11 cellular contexts compared by ENCODE assay signal in genomic region chr4:7808752-7809151, GRCh38.
A peak's percentile ranks its signal among the peaks of the same experiment; 100 is the strongest.
DNase-seq lines count a peak whose midpoint lies in the region; ATAC-seq, FAIRE-seq and TF ChIP-seq lines count a peak whose summit lies in the region.
"Had no signal": no experiment of that assay in that cellular context is flagged by ENCODE, and none has a peak within 500 bp of the region (broad histone marks: within the 10 kb centered on the region; RNA-seq: fewer than 3 reads in every experiment).

No MANE protein-coding gene starts in this region.

- FAIRE-seq in K562 (lab: Jason Lieb, UNC) = no peak

- no peak for TF ChIP-seq EP300 in K562 (IDR thresholded peaks at IDR 0.05; ENCODE audit: low read length)

- BruUV-seq in K562 (replicated peaks; lab: Mats Ljungman, UMichigan) (no TSS peak), A673 (replicated peaks; lab: Mats Ljungman, UMichigan) (no TSS peak)

- no peaks in the 10 kb centered on the region for H3K9me3 ChIP-seq in right atrium auricular region
- H3K9me3 ChIP-seq in right cardiac atrium (ENCODE audit: control insufficient read depth, low read length) = no peaks in the 10 kb centered on the region
- H3K9me3 ChIP-seq in K562 (replicated peaks; ENCODE audit: control insufficient read depth, insufficient read depth, low read depth, low read length) = no peaks in the 10 kb centered on the region
- no peaks in the 10 kb centered on the region for H3K9me3 ChIP-seq in vagina
- no peaks in the 10 kb centered on the region for H3K9me3 ChIP-seq in A673 (ENCODE audit: low read depth, low read length, poor library complexity, severe bottlenecking)
- H3K9me3 ChIP-seq: BLaER1 treated with 17β-estradiol and CSF1 and Interleukin-3, amounts not matched to agents 10 nM and 100 nM had no signal

- H3K4me3 ChIP-seq in right atrium auricular region (no peak overlapping the region), right cardiac atrium (ENCODE audit: low read length) (no peak overlapping the region), K562 (no peak overlapping the region), vagina (no peak overlapping the region), A673 (ENCODE audit: low read depth, low read length, poor library complexity, severe bottlenecking) (no peak overlapping the region)
- H3K4me3 ChIP-seq: BLaER1 treated with 17β-estradiol and CSF1 and Interleukin-3, amounts not matched to agents 10 nM and 100 nM had no signal

- no peak for TF ChIP-seq CTCF in right atrium auricular region (IDR thresholded peaks at IDR 0.05)
- no peak for TF ChIP-seq CTCF in K562 (IDR thresholded peaks at IDR 0.05 in 2 of 3, conservative IDR thresholded peaks at IDR 0.05 in 1 of 3; ENCODE audit: insufficient read depth in 2 of 3, low read depth in 1 of 3, low read length in 3 of 3)
- no peak for TF ChIP-seq CTCF in foreskin keratinocyte (conservative IDR thresholded peaks at IDR 0.05)
- TF ChIP-seq CTCF in vagina (IDR thresholded peaks at IDR 0.05) = no peak
- no peak for TF ChIP-seq CTCF in A673 (conservative IDR thresholded peaks at IDR 0.05; ENCODE audit: low read depth, low read length)

- H3K27me3 ChIP-seq in right atrium auricular region (no peaks in the 10 kb centered on the region), right cardiac atrium (ENCODE audit: control insufficient read depth, insufficient read depth) (no peaks in the 10 kb centered on the region), K562 (ENCODE audit: control insufficient read depth in 2 of 2, insufficient read depth in 2 of 2, low read length in 2 of 2) (peaks cover 48 to 75% of the 10 kb centered on the region in 2 experiments), foreskin keratinocyte (no peaks in the 10 kb centered on the region), vagina (no peaks in the 10 kb centered on the region), A673 (replicated peaks; ENCODE audit: insufficient read depth, low read depth, low read length, poor library complexity) (no peaks in the 10 kb centered on the region)
- H3K27me3 ChIP-seq: BLaER1 treated with 17β-estradiol and CSF1 and Interleukin-3, amounts not matched to agents 10 nM and 100 nM had no signal

- no peak overlapping the region for H3K4me2 ChIP-seq in K562 (ENCODE audit: insufficient read depth, low read length)

- in situ Hi-C loops in K562 (cut with MboI) = no loop called here

- no peaks in the 10 kb centered on the region for H3K9me1 ChIP-seq in K562 (ENCODE audit: control insufficient read depth, insufficient read depth, low read length)

- no peak overlapping the region for H2AFZ ChIP-seq in K562 (ENCODE audit: low read depth, low read length)

- intact Hi-C loops in right cardiac atrium (cut with DNase I) = loop anchor here in 2 of 4 donors (5.0 to 10.0 kb wide), 3 partner anchors 34 to 126 kb away; partner anchors contain the start of gene AFAP1 (in 2 of the 2)
- intact Hi-C loops in K562 (cut with micrococcal nuclease) = loop anchor here (10.0 kb wide), 1 partner anchor 614 kb away; the partner anchor contains the start of gene SORCS2
- intact Hi-C loops in vagina (cut with DNase I) = loop anchor here (5.0 to 10.0 kb wide), 2 partner anchors 34 to 126 kb away; partner anchors contain the start of gene AFAP1
- intact Hi-C loops in A673 (cut with micrococcal nuclease; ENCODE audit: unreplicated experiment) = no loop called here

- no peak overlapping the region for H3K9ac ChIP-seq in K562 (ENCODE audit: insufficient read depth in 1 of 2, low read depth in 2 of 2, low read length in 2 of 2)
- H3K9ac ChIP-seq: BLaER1 treated with 17β-estradiol and CSF1 and Interleukin-3, amounts not matched to agents 10 nM and 100 nM had no signal

- TF ChIP-seq RAD21 in K562 (CRISPR knock-in tag; conservative IDR thresholded peaks at IDR 0.05 in 1 of 2, IDR thresholded peaks at IDR 0.05 in 1 of 2) = no peak

- CTCF ChIA-PET in K562 (lab: Yijun Ruan, JAX; ENCODE audit: low intra/inter-chr PET ratio) = no interaction called here
- CTCF ChIA-PET in A673 (lab: Charles Lee) = no interaction called here

- POLR2A ChIA-PET in K562 (lab: Yijun Ruan, JAX) (interaction anchor here (1.3 kb wide), 1 partner anchor 29 kb away, joined by 3 read pairs; no protein-coding TSS in a partner anchor), A673 (lab: Charles Lee; ENCODE audit: low non-redundant PET) (no interaction called here)

- TF ChIP-seq POLR2A in K562 (conservative IDR thresholded peaks at IDR 0.05) (no peak), vagina (IDR thresholded peaks at IDR 0.05) (no peak)

- H3K27ac ChIP-seq in right atrium auricular region = peak overlapping the region; percentile 74 to 76
- no peak overlapping the region for H3K27ac ChIP-seq in right cardiac atrium (ENCODE audit: low read length)
- H3K27ac ChIP-seq in K562 (ENCODE audit: extremely low read depth, low read depth, low read length) = no peak overlapping the region
- H3K27ac ChIP-seq in foreskin keratinocyte = no peak overlapping the region
- peak overlapping the region; percentile 78 for H3K27ac ChIP-seq in vagina
- H3K27ac ChIP-seq in A673 (ENCODE audit: low read depth, low read length, poor library complexity, severe bottlenecking) = no peak overlapping the region
- H3K27ac ChIP-seq: BLaER1 treated with 17β-estradiol and CSF1 and Interleukin-3, amounts not matched to agents 10 nM and 100 nM had no signal

- WGBS in right cardiac atrium = 75% methylated on average over 6 of the region's 6 CpGs
- WGBS in K562 (ENCODE audit: insufficient coverage, low coverage, missing lambda C conversion rate) = 12% methylated on average over 5 of the region's 6 CpGs

- DNase-seq in right atrium auricular region (ENCODE audit: low spot score) = peak; percentile 50
- no peak for DNase-seq in right cardiac atrium
- DNase-seq in K562 (ENCODE audit: extremely low read depth in 1 of 4, low spot score in 3 of 4) = no peak
- DNase-seq in foreskin keratinocyte = peak; percentile 56 to 78
- DNase-seq in vagina (ENCODE audit: extremely low spot score in 2 of 2) = no peak
- DNase-seq in activated effector memory CD4-positive, alpha-beta T cell treated with Interleukin-2 at 50 U/mL for 16 hours = no peak
- no peak for DNase-seq in NCI-H2029 treated with DMSO at 0.1 percent for 48 hours (lab: John Stamatoyannopoulos, UW)
- DNase-seq in A673 (ENCODE audit: low spot score) = no peak
- DNase-seq: immature natural killer cell; stimulated activated naive CD8-positive, alpha-beta T cell treated with anti-CD3 and anti-CD28 coated beads, Interleukin-15, Interleukin-2, amounts not matched to agents 100 U/mL and 50 U/mL, for 24 hours had no signal

- peaks cover 18% of the 10 kb centered on the region for H3K36me3 ChIP-seq in right atrium auricular region
- H3K36me3 ChIP-seq in K562 (ENCODE audit: control insufficient read depth, insufficient read depth, low read length) = no peaks in the 10 kb centered on the region
- H3K36me3 ChIP-seq in vagina = no peaks in the 10 kb centered on the region
- peaks cover 17% of the 10 kb centered on the region for H3K36me3 ChIP-seq in A673 (ENCODE audit: insufficient read depth, low read length, poor library complexity, severe bottlenecking)

- ATAC-seq in right cardiac atrium = no peak
- no peak for ATAC-seq in K562
- peak; percentile 74 for ATAC-seq in foreskin keratinocyte
- ATAC-seq: stimulated activated naive CD8-positive, alpha-beta T cell treated with anti-CD3 and anti-CD28 coated beads, Interleukin-15, Interleukin-2, amounts not matched to agents 100 U/mL and 50 U/mL, for 24 hours had no signal

- H3K79me2 ChIP-seq in K562 (ENCODE audit: control insufficient read depth, insufficient read depth, low read length) = no peaks in the 10 kb centered on the region

- peaks cover 0 to 78% of the 10 kb centered on the region in 2 donors for H3K4me1 ChIP-seq in right atrium auricular region
- H3K4me1 ChIP-seq in right cardiac atrium (ENCODE audit: control insufficient read depth, insufficient read depth, low read length) = peaks cover 26% of the 10 kb centered on the region
- no peaks in the 10 kb centered on the region; a peak in 2 of 5 replicates for H3K4me1 ChIP-seq in K562 (replicated peaks in 1 of 2; ENCODE audit: control insufficient read depth in 2 of 2, insufficient read depth in 2 of 2, low read length in 2 of 2)
- peaks cover 3% of the 10 kb centered on the region for H3K4me1 ChIP-seq in foreskin keratinocyte
- H3K4me1 ChIP-seq in vagina = peaks cover 25% of the 10 kb centered on the region
- H3K4me1 ChIP-seq in A673 (ENCODE audit: insufficient read depth, low read length, poor library complexity, severe bottlenecking) = peaks cover 34% of the 10 kb centered on the region

- peaks cover 4% of the 10 kb centered on the region; the same call in 1 of the 2 replicates for H4K20me1 ChIP-seq in K562 (replicated peaks; ENCODE audit: control insufficient read depth, insufficient read depth, low read length)
- H4K20me1 ChIP-seq: BLaER1 treated with 17β-estradiol and CSF1 and Interleukin-3, amounts not matched to agents 10 nM and 100 nM had no signal

TF ChIP-seq in K562, 482 proteins besides CTCF, POLR2A, EP300 and RAD21:
- TF ChIP-seq ZNF766 (CRISPR knock-in tag; conservative IDR thresholded peaks at IDR 0.05) (peak; percentile 42; the same call in 1 of the 2 replicates), HNRNPH1 (optimal IDR thresholded peaks at IDR 0.05; ENCODE audit: low read depth, low read length) (no peak), STAT5B (CRISPR knock-in tag; IDR thresholded peaks at IDR 0.05) (no peak)

Comparison
In these comparisons a context has a peak if more than half of its experiments do, and no peak if none do; other contexts are left out.
1. DNase-seq: peak in right atrium auricular region (single experiment) and foreskin keratinocyte (2 of 2); none in right cardiac atrium (0 of 3), K562 (0 of 4), vagina (0 of 2), activated effector memory CD4-positive, alpha-beta T cell treated with Interleukin-2 at 50 U/mL for 16 hours (single experiment), NCI-H2029 treated with DMSO at 0.1 percent for 48 hours (single experiment) and A673 (single experiment).
2. H3K27ac ChIP-seq: peak in right atrium auricular region (2 of 2) and vagina (single experiment); none in right cardiac atrium (single experiment), K562 (single experiment), foreskin keratinocyte (single experiment) and A673 (single experiment).